ENCODE assay signal across 8 cellular contexts in the genomic region with DNA sequence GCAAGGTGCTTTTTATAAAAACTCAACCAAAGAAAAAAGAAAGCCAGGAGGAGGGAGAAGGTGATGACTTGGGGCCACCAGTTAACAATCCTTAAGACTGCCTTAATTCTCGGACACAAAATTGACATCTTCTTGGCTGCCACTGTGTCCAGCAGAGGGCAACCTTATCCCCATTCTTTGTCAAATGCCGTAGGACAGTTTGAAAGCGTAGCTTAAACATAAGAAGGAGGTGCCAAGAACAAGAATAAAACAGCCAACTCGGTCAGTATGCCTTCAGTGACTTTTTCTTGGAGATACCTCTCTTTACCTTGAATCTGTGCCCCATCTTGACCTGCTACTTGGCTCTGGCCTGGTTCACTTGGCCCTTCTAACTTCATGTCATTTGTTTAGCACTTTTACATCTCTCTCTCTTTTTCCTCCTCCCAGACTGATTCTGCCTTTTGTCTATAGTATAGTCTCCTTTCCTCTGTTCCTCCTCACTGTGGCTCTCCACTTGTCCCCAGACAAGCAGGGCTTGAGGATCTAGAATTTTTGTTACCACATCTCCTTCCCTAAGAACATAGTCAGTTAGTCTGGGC.
A peak's percentile ranks its signal among the peaks of the same experiment; 100 is the strongest.
DNase-seq lines count a peak whose midpoint lies in the region; ATAC-seq and TF ChIP-seq lines count a peak whose summit lies in the region.

No MANE protein-coding gene starts in this region.

- no peak overlapping the region for H3K23ac ChIP-seq in mesenchymal stem cell (ENCODE audit: low read length in 2 of 2)

- peaks cover 21 to 51% of the 10 kb centered on the region in 2 experiments for H3K27me3 ChIP-seq in mesenchymal stem cell (ENCODE audit: control insufficient read depth in 1 of 2, insufficient read depth in 1 of 2, low read length in 2 of 2)

- no peaks in the 10 kb centered on the region for H3K9me3 ChIP-seq in mesenchymal stem cell (ENCODE audit: control insufficient read depth, low read length)

- H3K4me3 ChIP-seq in WI38 (ENCODE audit: low read depth, low read length) (no peak overlapping the region), mesenchymal stem cell (ENCODE audit: insufficient read depth in 1 of 2, low read depth in 1 of 2, low read length in 2 of 2) (no peak overlapping the region)

- no peak overlapping the region for H4K8ac ChIP-seq in mesenchymal stem cell (ENCODE audit: low read length)

- peak; percentile 57 for DNase-seq in Ammon's horn (ENCODE audit: low spot score)
- DNase-seq in NCI-H1048 (lab: John Stamatoyannopoulos, UW) = peak; percentile 2
- peak; percentile 68 for DNase-seq in ecto neural progenitor cell (ENCODE audit: low spot score)
- DNase-seq in mesenchymal stem cell = peak; percentile 71
- DNase-seq in stimulated activated naive CD8-positive, alpha-beta T cell treated with anti-CD3 and anti-CD28 coated beads, Interleukin-15, Interleukin-2, amounts not matched to agents 100 U/mL and 50 U/mL, for 24 hours = peak; percentile 60

- no peak overlapping the region for H2AFZ ChIP-seq in mesenchymal stem cell (ENCODE audit: low read depth, low read length)

- no peak overlapping the region for H2BK5ac ChIP-seq in mesenchymal stem cell (ENCODE audit: low read depth, low read length, poor library complexity, severe bottlenecking)

- 29% methylated on average over 4 of the region's 4 CpGs for WGBS in mesenchymal stem cell

- no peak overlapping the region for H3K4ac ChIP-seq in mesenchymal stem cell (ENCODE audit: low read depth in 1 of 2, low read length in 2 of 2)

- H3K18ac ChIP-seq in mesenchymal stem cell (ENCODE audit: low read depth in 1 of 2, low read length in 2 of 2) = no peak overlapping the region

- no peak overlapping the region for H3K9ac ChIP-seq in mesenchymal stem cell (ENCODE audit: low read length)

- H2AK5ac ChIP-seq in mesenchymal stem cell (ENCODE audit: low read length, severe bottlenecking) = no peak overlapping the region

- no peaks in the 10 kb centered on the region for H3K36me3 ChIP-seq in mesenchymal stem cell (ENCODE audit: control insufficient read depth in 1 of 2, insufficient read depth in 2 of 2, low read depth in 1 of 2, low read length in 2 of 2)

- H3K4me1 ChIP-seq in mesenchymal stem cell (ENCODE audit: control insufficient read depth, insufficient read depth, low read depth, low read length) = no peaks in the 10 kb centered on the region

- no peak overlapping the region for H2BK15ac ChIP-seq in mesenchymal stem cell (ENCODE audit: low read depth, poor library complexity, severe bottlenecking)

- no peak overlapping the region for H3K4me2 ChIP-seq in mesenchymal stem cell (ENCODE audit: low read length, poor library complexity, severe bottlenecking)

- no peaks in the 10 kb centered on the region for H3K79me1 ChIP-seq in mesenchymal stem cell (replicated peaks; ENCODE audit: low read length, poor library complexity, severe bottlenecking)

- TF ChIP-seq CTCF in WI38 (IDR thresholded peaks at IDR 0.05; ENCODE audit: low read depth, low read length) = peak; percentile 55

- H2BK12ac ChIP-seq in mesenchymal stem cell (ENCODE audit: low read length in 2 of 2) = no peak overlapping the region

- H2BK120ac ChIP-seq in mesenchymal stem cell (ENCODE audit: low read depth, low read length) = no peak overlapping the region

- no peak overlapping the region for H3K14ac ChIP-seq in mesenchymal stem cell (ENCODE audit: low read length in 2 of 2)

- H3K27ac ChIP-seq in mesenchymal stem cell (ENCODE audit: low read length, poor library complexity, severe bottlenecking) = no peak overlapping the region

- H4K91ac ChIP-seq in mesenchymal stem cell (ENCODE audit: low read length) = no peak overlapping the region

- ATAC-seq in GM18868 (IDR thresholded peaks at IDR 0.05; ENCODE audit: unreplicated experiment) = peak; percentile 63
- peak; percentile 42 for ATAC-seq in stimulated activated naive CD8-positive, alpha-beta T cell treated with anti-CD3 and anti-CD28 coated beads, Interleukin-15, Interleukin-2, amounts not matched to agents 100 U/mL and 50 U/mL, for 24 hours
- ATAC-seq in HG03025 (IDR thresholded peaks at IDR 0.05; ENCODE audit: low FRiP score, unreplicated experiment) = no peak

Comparison
In these comparisons a context has a peak if more than half of its experiments do, and no peak if none do; other contexts are left out.
1. DNase-seq: peak in every context shown above with its lines; median percentile 71 in mesenchymal stem cell; 68 in ecto neural progenitor cell; 60 in stimulated activated naive CD8-positive, alpha-beta T cell treated with anti-CD3 and anti-CD28 coated beads, Interleukin-15, Interleukin-2, amounts not matched to agents 100 U/mL and 50 U/mL, for 24 hours; 57 in Ammon's horn; 2 in NCI-H1048.